Comparison of ENCODE assay signal across 28 cellular contexts in the genomic region with DNA sequence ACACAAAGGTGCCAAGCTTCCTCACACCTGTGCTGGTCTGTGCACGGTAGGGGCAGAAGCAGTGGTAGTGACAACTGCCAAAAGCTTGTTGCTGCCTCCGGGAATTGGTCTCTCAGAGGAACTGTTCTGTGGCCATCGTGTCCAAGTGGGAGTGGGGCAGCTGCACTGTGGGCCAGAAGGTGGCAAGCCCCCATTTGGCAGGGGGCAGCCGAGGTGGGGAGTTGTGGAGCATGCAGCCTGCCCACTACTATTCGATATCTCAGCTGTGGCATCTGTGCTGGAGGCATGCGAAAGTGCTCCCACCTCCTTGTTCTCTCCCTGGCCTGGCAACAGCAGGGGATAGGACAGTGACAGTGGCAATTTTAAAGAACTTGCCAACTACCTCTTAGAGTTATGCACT.
"Had no signal": no experiment of that assay in that cellular context is flagged by ENCODE, and none has a peak within 500 bp of the region (broad histone marks: within the 10 kb centered on the region; RNA-seq: fewer than 3 reads in every experiment).

No MANE protein-coding gene starts in this region.

- H3K36me3 ChIP-seq: stomach, suprapubic skin, thoracic aorta, thyroid gland, tibial artery, tibial nerve, transverse colon, upper lobe of left lung, upper lobe of right lung, uterus, vagina had no signal

- H3K4me1 ChIP-seq: stomach, suprapubic skin, testis, thyroid gland, tibial artery, tibial nerve, transverse colon, upper lobe of left lung, upper lobe of right lung, uterus, vagina had no signal

- FAIRE-seq: urothelium cell line had no signal

- DNase-seq: stimulated activated CD4-positive, alpha-beta T cell treated with anti-CD3 and anti-CD28 coated beads, Interleukin-2, amount 100 ng/mL, for 48 hours; stimulated activated CD4-positive, alpha-beta T cell treated with anti-CD3 and anti-CD28 coated beads, Interleukin-4, amount 100 ng/mL, for 1 hour; stimulated activated CD4-positive, alpha-beta T cell treated with anti-CD3 and anti-CD28 coated beads, Interleukin-4, amount 100 ng/mL, for 24 hours; stimulated activated CD4-positive, alpha-beta T cell treated with anti-CD3 and anti-CD28 coated beads, Interleukin-4, amount 100 ng/mL, for 4 hours; stimulated activated CD8-positive, alpha-beta memory T cell treated with anti-CD3 and anti-CD28 coated beads, Interleukin-4, amount 100 ng/mL, for 48 hours; stimulated activated naive CD4-positive, alpha-beta T cell; stimulated activated naive CD4-positive, alpha-beta T cell treated with Interleukin-2 at 50 U/mL for 16 hours; stimulated activated naive CD8-positive, alpha-beta T cell treated with anti-CD3 and anti-CD28 coated beads, Interleukin-15, amount 100 ng/mL, for 72 hours; stimulated activated naive CD8-positive, alpha-beta T cell treated with anti-CD3 and anti-CD28 coated beads, Interleukin-15, Interleukin-2, amounts not matched to agents 100 U/mL and 50 U/mL, for 24 hours; stomach; substantia nigra; testis; thyroid gland; tibial artery; transverse colon; trophoblast cell; upper lobe of left lung; upper lobe of right lung; uterus had no signal

- H3K27me3 ChIP-seq: suprapubic skin, testis, thyroid gland, tibial artery, tibial nerve, transverse colon, upper lobe of left lung, upper lobe of right lung, vagina had no signal

- H3K9me3 Mint-ChIP-seq: stimulated activated effector memory CD8-positive, alpha-beta T cell treated with anti-CD3 and anti-CD28 coated beads, Interleukin-12 subunit alpha, Interleukin-12 subunit beta, amount 100 ng/mL, for 72 hours; stimulated activated memory B cell treated with anti-CD40 and anti-IgM and Interleukin-4, amounts not matched to agents 10 μg/mL and 1 μg/mL and 100 μg/mL, for 72 hours; stimulated activated naive CD8-positive, alpha-beta T cell treated with anti-CD3 and anti-CD28 coated beads, Interleukin-15, amount 100 ng/mL, for 72 hours; stimulated activated naive CD8-positive, alpha-beta T cell treated with anti-CD3 and anti-CD28 coated beads, Interleukin-15, Interleukin-2, amounts not matched to agents 100 ng/mL and 50 ng/mL, for 24 hours; type B pancreatic cell had no signal

- H3K27ac Mint-ChIP-seq: stimulated activated effector memory CD8-positive, alpha-beta T cell treated with anti-CD3 and anti-CD28 coated beads, Interleukin-12 subunit alpha, Interleukin-12 subunit beta, amount 100 ng/mL, for 72 hours; stimulated activated memory B cell treated with anti-CD40 and anti-IgM and Interleukin-4, amounts not matched to agents 10 μg/mL and 1 μg/mL and 100 μg/mL, for 72 hours; stimulated activated naive CD8-positive, alpha-beta T cell treated with anti-CD3 and anti-CD28 coated beads, Interleukin-15, Interleukin-2, amounts not matched to agents 100 ng/mL and 50 ng/mL, for 24 hours; type B pancreatic cell had no signal

- ATAC-seq: stimulated activated effector memory CD8-positive, alpha-beta T cell treated with anti-CD3 and anti-CD28 coated beads, Interleukin-12 subunit alpha, Interleukin-12 subunit beta, amount 100 ng/mL, for 72 hours; stimulated activated memory B cell treated with anti-CD40 and anti-IgM and Interleukin-4, amounts not matched to agents 10 μg/mL and 1 μg/mL and 100 μg/mL, for 72 hours; stimulated activated naive CD8-positive, alpha-beta T cell treated with anti-CD3 and anti-CD28 coated beads, Interleukin-15, amount 100 ng/mL, for 72 hours; stimulated activated naive CD8-positive, alpha-beta T cell treated with anti-CD3 and anti-CD28 coated beads, Interleukin-15, Interleukin-2, amounts not matched to agents 100 U/mL and 50 U/mL, for 24 hours; upper lobe of right lung had no signal

- H3K36me3 Mint-ChIP-seq: stimulated activated effector memory CD8-positive, alpha-beta T cell treated with anti-CD3 and anti-CD28 coated beads, Interleukin-12 subunit alpha, Interleukin-12 subunit beta, amount 100 ng/mL, for 72 hours; stimulated activated memory B cell treated with anti-CD40 and anti-IgM and Interleukin-4, amounts not matched to agents 10 μg/mL and 1 μg/mL and 100 μg/mL, for 72 hours; type B pancreatic cell had no signal

- H3K27ac ChIP-seq: stomach, suprapubic skin, testis, thoracic aorta, thyroid gland, tibial artery, tibial nerve, transverse colon, upper lobe of left lung, upper lobe of right lung, uterus, vagina had no signal

- H3K4me3 Mint-ChIP-seq: stimulated activated effector memory CD8-positive, alpha-beta T cell treated with anti-CD3 and anti-CD28 coated beads, Interleukin-12 subunit alpha, Interleukin-12 subunit beta, amount 100 ng/mL, for 72 hours; stimulated activated memory B cell treated with anti-CD40 and anti-IgM and Interleukin-4, amounts not matched to agents 10 μg/mL and 1 μg/mL and 100 μg/mL, for 72 hours; stimulated activated naive CD8-positive, alpha-beta T cell treated with anti-CD3 and anti-CD28 coated beads, Interleukin-15, amount 100 ng/mL, for 72 hours; stimulated activated naive CD8-positive, alpha-beta T cell treated with anti-CD3 and anti-CD28 coated beads, Interleukin-15, Interleukin-2, amounts not matched to agents 100 ng/mL and 50 ng/mL, for 24 hours; type B pancreatic cell had no signal

- H3K4me1 Mint-ChIP-seq: stimulated activated effector memory CD8-positive, alpha-beta T cell treated with anti-CD3 and anti-CD28 coated beads, Interleukin-12 subunit alpha, Interleukin-12 subunit beta, amount 100 ng/mL, for 72 hours; stimulated activated memory B cell treated with anti-CD40 and anti-IgM and Interleukin-4, amounts not matched to agents 10 μg/mL and 1 μg/mL and 100 μg/mL, for 72 hours; stimulated activated naive CD8-positive, alpha-beta T cell treated with anti-CD3 and anti-CD28 coated beads, Interleukin-15, amount 100 ng/mL, for 72 hours had no signal

- H3K27me3 Mint-ChIP-seq: stimulated activated memory B cell treated with anti-CD40 and anti-IgM and Interleukin-4, amounts not matched to agents 10 μg/mL and 1 μg/mL and 100 μg/mL, for 72 hours; stimulated activated naive CD8-positive, alpha-beta T cell treated with anti-CD3 and anti-CD28 coated beads, Interleukin-15, amount 100 ng/mL, for 72 hours; stimulated activated naive CD8-positive, alpha-beta T cell treated with anti-CD3 and anti-CD28 coated beads, Interleukin-15, Interleukin-2, amounts not matched to agents 100 ng/mL and 50 ng/mL, for 24 hours; type B pancreatic cell had no signal

- H3K4me3 ChIP-seq: stomach, suprapubic skin, testis, thoracic aorta, thyroid gland, tibial artery, tibial nerve, transverse colon, upper lobe of left lung, upper lobe of right lung, uterus, vagina had no signal

- H3K9me3 ChIP-seq: stomach, suprapubic skin, testis, thoracic aorta, thyroid gland, tibial artery, tibial nerve, transverse colon, upper lobe of left lung, upper lobe of right lung, uterus, vagina had no signal
